Comparison of ENCODE assay signal across 14 cellular contexts in genomic region chr17:15744885-15745284, GRCh38. TPM values are rescaled to one million over a fixed set of nuclear protein-coding genes. Genes with fewer than 3 reads are reported as not detected.
DNase-seq lines count a peak whose midpoint lies in the region; ATAC-seq and TF ChIP-seq lines count a peak whose summit lies in the region.
"Had no signal": no experiment of that assay in that cellular context is flagged by ENCODE, and none has a peak within 500 bp of the region (broad histone marks: within the 10 kb centered on the region; RNA-seq: fewer than 3 reads in every experiment).

No MANE protein-coding gene starts in this region.

- H3K9me3 ChIP-seq in endodermal cell (ENCODE audit: control insufficient read depth, low read length) = no peaks in the 10 kb centered on the region
- H3K9me3 ChIP-seq: sigmoid colon had no signal

- no peak overlapping the region for H3K4me3 ChIP-seq in endodermal cell (ENCODE audit: low read length)
- H3K4me3 ChIP-seq: sigmoid colon had no signal

- TF ChIP-seq POLR2A in GM18505 (IDR thresholded peaks at IDR 0.05; ENCODE audit: borderline replicate concordance, extremely low read depth, insufficient read depth, insufficient read length) = no peak

- H3K36me3 ChIP-seq in endodermal cell (ENCODE audit: control insufficient read depth, insufficient read depth, low read length) = no peaks in the 10 kb centered on the region
- H3K36me3 ChIP-seq: sigmoid colon had no signal

- peak overlapping the region; percentile 92 for H3K27ac ChIP-seq in endodermal cell (ENCODE audit: low read depth, low read length)
- H3K27ac ChIP-seq: sigmoid colon had no signal

- no peak overlapping the region for H3K4me3 Mint-ChIP-seq in endodermal cell
- H3K4me3 Mint-ChIP-seq: activated naive CD4-positive, alpha-beta T cell treated with anti-CD3 and anti-CD28 coated beads, Interleukin-2, amount 10 ng/mL, durations not matched to agents 7 days and 5 days; stimulated activated memory B cell treated with anti-CD40 and anti-IgM and Interleukin-4, amounts not matched to agents 10 μg/mL and 1 μg/mL and 100 μg/mL, for 72 hours had no signal

- DNase-seq in NCI-H2081 (lab: John Stamatoyannopoulos, UW) (peak; percentile 6 to 42), NCI-H2081 treated with DMSO at 0.1 percent for 48 hours (lab: John Stamatoyannopoulos, UW) (no peak), NCI-H2029 (lab: John Stamatoyannopoulos, UW) (peak; percentile 63), endodermal cell (peak; percentile 57), smooth muscle cell of the brain vasculature (ENCODE audit: low read depth, low spot score) (peak; percentile 13)
- DNase-seq in activated naive CD4-positive, alpha-beta T cell treated with Interleukin-2 at 50 U/mL for 16 hours = no peak
- DNase-seq: activated naive CD4-positive, alpha-beta T cell treated with anti-CD3 and anti-CD28 coated beads, Interleukin-2, amount 10 ng/mL, durations not matched to agents 7 days and 5 days; effector CD4-positive, alpha-beta T cell; NCI-H2227 treated with DMSO at 0.1 percent for 48 hours; sigmoid colon had no signal

- H3K9ac ChIP-seq in endodermal cell (ENCODE audit: extremely low read depth, low read length, poor library complexity, severe bottlenecking) = no peak overlapping the region

- H3K27ac Mint-ChIP-seq in endodermal cell = no peak overlapping the region
- H3K27ac Mint-ChIP-seq: activated naive CD4-positive, alpha-beta T cell treated with anti-CD3 and anti-CD28 coated beads, Interleukin-2, amount 10 ng/mL, durations not matched to agents 7 days and 5 days; stimulated activated memory B cell treated with anti-CD40 and anti-IgM and Interleukin-4, amounts not matched to agents 10 μg/mL and 1 μg/mL and 100 μg/mL, for 72 hours had no signal

- H3K27me3 ChIP-seq in endodermal cell (ENCODE audit: control insufficient read depth, insufficient read depth, low read length, poor library complexity, severe bottlenecking) = no peaks in the 10 kb centered on the region

- no peaks in the 10 kb centered on the region for H3K9me3 Mint-ChIP-seq in endodermal cell
- H3K9me3 Mint-ChIP-seq: activated naive CD4-positive, alpha-beta T cell treated with anti-CD3 and anti-CD28 coated beads, Interleukin-2, amount 10 ng/mL, durations not matched to agents 7 days and 5 days; stimulated activated memory B cell treated with anti-CD40 and anti-IgM and Interleukin-4, amounts not matched to agents 10 μg/mL and 1 μg/mL and 100 μg/mL, for 72 hours had no signal

- H3K4me1 Mint-ChIP-seq in endodermal cell = no peaks in the 10 kb centered on the region
- H3K4me1 Mint-ChIP-seq: activated naive CD4-positive, alpha-beta T cell treated with anti-CD3 and anti-CD28 coated beads, Interleukin-2, amount 10 ng/mL, durations not matched to agents 7 days and 5 days; stimulated activated memory B cell treated with anti-CD40 and anti-IgM and Interleukin-4, amounts not matched to agents 10 μg/mL and 1 μg/mL and 100 μg/mL, for 72 hours had no signal

- ATAC-seq in HG03457 (IDR thresholded peaks at IDR 0.05; ENCODE audit: unreplicated experiment) (no peak), GM18505 (IDR thresholded peaks at IDR 0.05; ENCODE audit: unreplicated experiment) (no peak)
- ATAC-seq: stimulated activated memory B cell treated with anti-CD40 and anti-IgM and Interleukin-4, amounts not matched to agents 10 μg/mL and 1 μg/mL and 100 μg/mL, for 72 hours had no signal

- no peaks in the 10 kb centered on the region for H3K36me3 Mint-ChIP-seq in endodermal cell (ENCODE audit: low read depth)
- H3K36me3 Mint-ChIP-seq: activated naive CD4-positive, alpha-beta T cell treated with anti-CD3 and anti-CD28 coated beads, Interleukin-2, amount 10 ng/mL, durations not matched to agents 7 days and 5 days; stimulated activated memory B cell treated with anti-CD40 and anti-IgM and Interleukin-4, amounts not matched to agents 10 μg/mL and 1 μg/mL and 100 μg/mL, for 72 hours had no signal

- H3K4me1 ChIP-seq in endodermal cell (ENCODE audit: control insufficient read depth, insufficient read depth, low read length) = no peaks in the 10 kb centered on the region
- H3K4me1 ChIP-seq: sigmoid colon had no signal

- peaks cover 1% of the 10 kb centered on the region for H3K27me3 Mint-ChIP-seq in endodermal cell (ENCODE audit: insufficient read depth)

- WGBS in endodermal cell (ENCODE audit: insufficient coverage in 1 of 2, insufficient read length in 1 of 2), 2 experiments = 71% methylated on average over 2 of the region's 2 CpGs; no CpG with 5 or more reads in 1 of the 2 experiments

- TF ChIP-seq CTCF in endodermal cell (conservative IDR thresholded peaks at IDR 0.05) = no peak

RNA-seq across cellular contexts. Expression of gene TBC1D26, which starts 12.8 kb away (rescaled TPM):
- total RNA-seq in endodermal cell = 1 to 10 TPM; 3.4 to 5.3 TPM
- 7.5 TPM for polyA plus RNA-seq in endodermal cell (2013, experiment 1 of 2)
- polyA plus RNA-seq in endodermal cell (2013, experiment 2 of 2) = 4.6 TPM
- total RNA-seq: bronchial epithelial cell had no signal

RNA-seq across cellular contexts. Expression of gene ZNF286A, which starts 45.3 kb away (rescaled TPM):
- 10 to 100 TPM; 75.1 to 81.2 TPM for total RNA-seq in endodermal cell
- 61.2 TPM for polyA plus RNA-seq in endodermal cell (2013, experiment 1 of 2)
- 62.7 TPM for polyA plus RNA-seq in endodermal cell (2013, experiment 2 of 2)

Comparison
In these comparisons a context has a peak if more than half of its experiments do, and no peak if none do; other contexts are left out.
1. DNase-seq: peak in NCI-H2081 (2 of 2), NCI-H2029 (single experiment), endodermal cell (single experiment) and smooth muscle cell of the brain vasculature (single experiment); none in NCI-H2081 treated with DMSO at 0.1 percent for 48 hours (single experiment) and activated naive CD4-positive, alpha-beta T cell treated with Interleukin-2 at 50 U/mL for 16 hours (single experiment).